ENCODE assay signal across 1 cellular context in the genomic region with DNA sequence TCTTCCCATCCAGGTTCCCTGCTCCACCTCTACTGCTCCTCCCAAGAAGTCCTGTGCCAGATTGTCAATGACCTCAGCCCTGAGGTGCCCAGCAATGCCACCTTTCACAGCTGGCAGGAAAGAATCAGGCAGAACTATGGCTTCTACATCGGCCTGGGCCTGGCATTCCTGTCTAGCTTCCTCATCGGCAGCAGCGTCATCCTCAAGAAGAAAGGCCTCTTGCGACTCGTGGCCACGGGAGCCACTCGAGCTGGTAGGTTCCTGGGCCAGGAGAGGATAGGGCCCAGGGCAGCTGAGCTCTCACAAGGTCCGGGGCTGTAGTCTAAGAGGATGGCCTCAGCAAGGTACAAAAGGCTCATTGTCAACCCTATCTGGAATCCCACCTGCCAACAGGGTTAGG.
TF ChIP-seq lines count a peak whose summit lies in the region.

No MANE protein-coding gene starts in this region.

TF ChIP-seq in A549, 52 proteins besides CTCF, POLR2A, EP300 and RAD21:
- TF ChIP-seq BHLHE40 (IDR thresholded peaks at IDR 0.05; ENCODE audit: low read depth, low read length) (no peak), NPAS2 (CRISPR knock-in tag; IDR thresholded peaks at IDR 0.05; ENCODE audit: borderline replicate concordance) (no peak), MAZ (IDR thresholded peaks at IDR 0.05; ENCODE audit: borderline replicate concordance, low read depth, low read length) (no peak), CBX8 (IDR thresholded peaks at IDR 0.05) (no peak), EHMT2 (IDR thresholded peaks at IDR 0.05; ENCODE audit: low read depth) (no peak), ZC3H11A (IDR thresholded peaks at IDR 0.05) (no peak), SREBF2 (IDR thresholded peaks at IDR 0.05) (no peak), HDAC2 (IDR thresholded peaks at IDR 0.05) (no peak), HOXB13 (CRISPR knock-in tag; IDR thresholded peaks at IDR 0.05; ENCODE audit: low read depth) (no peak), PHF8 (IDR thresholded peaks at IDR 0.05; ENCODE audit: borderline replicate concordance, low read depth) (no peak), CHD4 (IDR thresholded peaks at IDR 0.05; ENCODE audit: borderline replicate concordance) (no peak), SMC3 (IDR thresholded peaks at IDR 0.05) (no peak), CEBPB (IDR thresholded peaks at IDR 0.05) (no peak), RNF2 (IDR thresholded peaks at IDR 0.05; ENCODE audit: borderline replicate concordance, low read depth) (no peak), FOXS1 (CRISPR knock-in tag; IDR thresholded peaks at IDR 0.05) (no peak), GATA3 (IDR thresholded peaks at IDR 0.05; ENCODE audit: borderline replicate concordance) (no peak)
- TF ChIP-seq, protein P1, sequence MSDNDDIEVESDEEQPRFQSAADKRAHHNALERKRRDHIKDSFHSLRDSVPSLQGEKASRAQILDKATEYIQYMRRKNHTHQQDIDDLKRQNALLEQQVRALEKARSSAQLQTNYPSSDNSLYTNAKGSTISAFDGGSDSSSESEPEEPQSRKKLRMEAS (IDR thresholded peaks at IDR 0.05), result no peak
- TF ChIP-seq, protein P2, sequence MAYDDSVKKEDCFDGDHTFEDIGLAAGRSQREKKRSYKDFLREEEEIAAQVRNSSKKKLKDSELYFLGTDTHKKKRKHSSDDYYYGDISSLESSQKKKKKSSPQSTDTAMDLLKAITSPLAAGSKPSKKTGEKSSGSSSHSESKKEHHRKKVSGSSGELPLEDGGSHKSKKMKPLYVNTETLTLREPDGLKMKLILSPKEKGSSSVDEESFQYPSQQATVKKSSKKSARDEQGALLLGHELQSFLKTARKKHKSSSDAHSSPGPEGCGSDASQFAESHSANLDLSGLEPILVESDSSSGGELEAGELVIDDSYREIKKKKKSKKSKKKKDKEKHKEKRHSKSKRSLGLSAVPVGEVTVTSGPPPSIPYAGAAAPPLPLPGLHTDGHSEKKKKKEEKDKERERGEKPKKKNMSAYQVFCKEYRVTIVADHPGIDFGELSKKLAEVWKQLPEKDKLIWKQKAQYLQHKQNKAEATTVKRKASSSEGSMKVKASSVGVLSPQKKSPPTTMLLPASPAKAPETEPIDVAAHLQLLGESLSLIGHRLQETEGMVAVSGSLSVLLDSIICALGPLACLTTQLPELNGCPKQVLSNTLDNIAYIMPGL (CRISPR knock-in tag; IDR thresholded peaks at IDR 0.05; ENCODE audit: borderline replicate concordance), result no peak
- TF ChIP-seq, protein P3, sequence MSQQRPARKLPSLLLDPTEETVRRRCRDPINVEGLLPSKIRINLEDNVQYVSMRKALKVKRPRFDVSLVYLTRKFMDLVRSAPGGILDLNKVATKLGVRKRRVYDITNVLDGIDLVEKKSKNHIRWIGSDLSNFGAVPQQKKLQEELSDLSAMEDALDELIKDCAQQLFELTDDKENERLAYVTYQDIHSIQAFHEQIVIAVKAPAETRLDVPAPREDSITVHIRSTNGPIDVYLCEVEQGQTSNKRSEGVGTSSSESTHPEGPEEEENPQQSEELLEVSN (IDR thresholded peaks at IDR 0.05; ENCODE audit: borderline replicate concordance, low read depth), result no peak
